20 cellular contexts compared by ENCODE assay signal in genomic region chrY:7951187-7951831, GRCh38.
DNase-seq lines count a peak whose midpoint lies in the region; ATAC-seq lines count a peak whose summit lies in the region.
"Had no signal": no experiment of that assay in that cellular context is flagged by ENCODE, and none has a peak within 500 bp of the region (broad histone marks: within the 10 kb centered on the region; RNA-seq: fewer than 3 reads in every experiment).

No MANE protein-coding gene starts in this region.

- DNase-seq in Caki2 (ENCODE audit: low read depth) (peak; percentile 2), epithelial cell of prostate (ENCODE audit: low read depth, low spot score) (no peak), head of caudate nucleus (no peak), HCEC 1CT (no peak), HuH-7.5 (ENCODE audit: low spot score) (no peak)
- DNase-seq in stimulated activated effector memory CD8-positive, alpha-beta T cell treated with anti-CD3 and anti-CD28 coated beads, Interleukin-12 subunit alpha, Interleukin-12 subunit beta, amount 100 ng/mL, for 72 hours (ENCODE audit: low spot score in 2 of 2): no peak
- DNase-seq: 8988T; Caco-2; CD4-positive, CD25-positive, alpha-beta regulatory T cell; CD8-positive, alpha-beta T cell; DMS 273 treated with DMSO at 0.1 percent for 48 hours; DMS79; EL; GDM1 had no signal

- intact Hi-C loops in head of caudate nucleus (cut with DNase I): no loop called here

- no peak overlapping the region for H3K4me3 Mint-ChIP-seq in activated T-helper 17 cell treated with anti-CD3 and anti-CD28 coated beads, Interleukin-2, amount 50 U/mL, for 72 hours
- no peak overlapping the region for H3K4me3 Mint-ChIP-seq in stimulated activated effector memory CD8-positive, alpha-beta T cell treated with anti-CD3 and anti-CD28 coated beads, Interleukin-12 subunit alpha, Interleukin-12 subunit beta, amount 100 ng/mL, for 72 hours
- H3K4me3 Mint-ChIP-seq: B cell; CD4-positive, CD25-positive, alpha-beta regulatory T cell; CD8-positive, alpha-beta T cell; GM23338 had no signal

- H3K4me1 Mint-ChIP-seq in activated T-helper 17 cell treated with anti-CD3 and anti-CD28 coated beads, Interleukin-2, amount 50 U/mL, for 72 hours: no peaks in the 10 kb centered on the region
- no peaks in the 10 kb centered on the region for H3K4me1 Mint-ChIP-seq in stimulated activated effector memory CD8-positive, alpha-beta T cell treated with anti-CD3 and anti-CD28 coated beads, Interleukin-12 subunit alpha, Interleukin-12 subunit beta, amount 100 ng/mL, for 72 hours
- H3K4me1 Mint-ChIP-seq: B cell; CD4-positive, CD25-positive, alpha-beta regulatory T cell; GM23338 had no signal

- peak overlapping the region; percentile 17 for H3K27ac ChIP-seq in epithelial cell of prostate
- H3K27ac ChIP-seq: BLaER1, C4-2B had no signal

- ATAC-seq in activated T-helper 17 cell treated with anti-CD3 and anti-CD28 coated beads, Interleukin-2, amount 50 U/mL, for 72 hours (replicated peaks): peak; percentile 53
- peak; percentile 67 for ATAC-seq in stimulated activated effector memory CD8-positive, alpha-beta T cell treated with anti-CD3 and anti-CD28 coated beads, Interleukin-12 subunit alpha, Interleukin-12 subunit beta, amount 100 ng/mL, for 72 hours
- ATAC-seq: CD8-positive, alpha-beta T cell; GM12878; GM23338 had no signal

- no peaks in the 10 kb centered on the region for H3K9me3 Mint-ChIP-seq in activated T-helper 17 cell treated with anti-CD3 and anti-CD28 coated beads, Interleukin-2, amount 50 U/mL, for 72 hours
- no peaks in the 10 kb centered on the region for H3K9me3 Mint-ChIP-seq in stimulated activated effector memory CD8-positive, alpha-beta T cell treated with anti-CD3 and anti-CD28 coated beads, Interleukin-12 subunit alpha, Interleukin-12 subunit beta, amount 100 ng/mL, for 72 hours
- H3K9me3 Mint-ChIP-seq: CD4-positive, CD25-positive, alpha-beta regulatory T cell; CD8-positive, alpha-beta T cell; GM23338 had no signal

- no peak overlapping the region for H3K27ac Mint-ChIP-seq in activated T-helper 17 cell treated with anti-CD3 and anti-CD28 coated beads, Interleukin-2, amount 50 U/mL, for 72 hours
- no peak overlapping the region for H3K27ac Mint-ChIP-seq in stimulated activated effector memory CD8-positive, alpha-beta T cell treated with anti-CD3 and anti-CD28 coated beads, Interleukin-12 subunit alpha, Interleukin-12 subunit beta, amount 100 ng/mL, for 72 hours
- H3K27ac Mint-ChIP-seq: B cell; CD4-positive, CD25-positive, alpha-beta regulatory T cell; CD8-positive, alpha-beta T cell; GM23338 had no signal

- in situ Hi-C loops in Caki2 (cut with HindIII; ENCODE audit: low pct_unique_long_range_greater_than_20kb, low sequenced_read_pairs): no loop called here

- no peaks in the 10 kb centered on the region for H3K27me3 Mint-ChIP-seq in activated T-helper 17 cell treated with anti-CD3 and anti-CD28 coated beads, Interleukin-2, amount 50 U/mL, for 72 hours
- H3K27me3 Mint-ChIP-seq: B cell; CD4-positive, CD25-positive, alpha-beta regulatory T cell had no signal

- no peaks in the 10 kb centered on the region for H3K36me3 Mint-ChIP-seq in activated T-helper 17 cell treated with anti-CD3 and anti-CD28 coated beads, Interleukin-2, amount 50 U/mL, for 72 hours (ENCODE audit: low read depth)
- no peaks in the 10 kb centered on the region for H3K36me3 Mint-ChIP-seq in stimulated activated effector memory CD8-positive, alpha-beta T cell treated with anti-CD3 and anti-CD28 coated beads, Interleukin-12 subunit alpha, Interleukin-12 subunit beta, amount 100 ng/mL, for 72 hours
- H3K36me3 Mint-ChIP-seq: CD4-positive, CD25-positive, alpha-beta regulatory T cell; CD8-positive, alpha-beta T cell had no signal
